6 cellular contexts compared by ENCODE assay signal in genomic region chrX:119127643-119128042, GRCh38.
"Had no signal": no experiment of that assay in that cellular context is flagged by ENCODE, and none has a peak within 500 bp of the region (broad histone marks: within the 10 kb centered on the region; RNA-seq: fewer than 3 reads in every experiment).

TSS of gene KIAA1210 (minus strand) at chrX:119127812. CDS start at chrX:119123642, 4,170 bp downstream.

- DNase-seq: H9, HCEC 1CT, KBM-7 had no signal

- H3K9me3 Mint-ChIP-seq: GM23338, IgD-negative memory B cell had no signal

- H3K27ac Mint-ChIP-seq: GM23338, IgD-negative memory B cell had no signal

- H3K36me3 Mint-ChIP-seq: IgD-negative memory B cell had no signal

- H3K4me1 Mint-ChIP-seq: GM23338, H9, IgD-negative memory B cell had no signal

- ATAC-seq: GM23338, HepG2 had no signal

- H3K4me3 Mint-ChIP-seq: GM23338, H9, IgD-negative memory B cell had no signal
